In genomic region chr1:19643113-19643512, GRCh38 we compare ENCODE assay signal across 8 cellular contexts. TPM values are rescaled to one million over a fixed set of nuclear protein-coding genes. Genes with fewer than 3 reads are reported as not detected.
DNase-seq lines count a peak whose midpoint lies in the region; ATAC-seq and TF ChIP-seq lines count a peak whose summit lies in the region.

No MANE protein-coding gene starts in this region.

- H3K4me1 Mint-ChIP-seq in CD14-positive monocyte = peaks cover 19% of the 10 kb centered on the region
- peaks cover 9 to 12% of the 10 kb centered on the region in 2 donors for H3K4me1 Mint-ChIP-seq in natural killer cell treated with Interleukin-12 subunit alpha and Interleukin-12 subunit beta and Interleukin-15 and Interleukin-18, amount 100 ng/mL, for 72 hours (ENCODE audit: low read depth in 2 of 2)

- H3K27ac Mint-ChIP-seq in CD14-positive monocyte = no peak overlapping the region
- H3K27ac Mint-ChIP-seq in natural killer cell treated with Interleukin-12 subunit alpha and Interleukin-12 subunit beta and Interleukin-15 and Interleukin-18, amount 100 ng/mL, for 72 hours = peak overlapping the region in 1 of 2 donors; percentile 59

- H3K27me3 Mint-ChIP-seq in CD14-positive monocyte (ENCODE audit: low read depth in 3 of 3) = peaks cover 62 to 84% (median 69%) of the 10 kb centered on the region in 3 donors
- H3K27me3 Mint-ChIP-seq in natural killer cell treated with Interleukin-12 subunit alpha and Interleukin-12 subunit beta and Interleukin-15 and Interleukin-18, amount 100 ng/mL, for 72 hours = peaks cover 15 to 23% of the 10 kb centered on the region in 2 donors

- no peak for ATAC-seq in natural killer cell treated with Interleukin-12 subunit alpha and Interleukin-12 subunit beta and Interleukin-15 and Interleukin-18, amount 100 ng/mL, for 72 hours
- ATAC-seq in HG03571 (IDR thresholded peaks at IDR 0.05; ENCODE audit: unreplicated experiment) = no peak

- H3K4me3 ChIP-seq in choroid plexus epithelial cell (ENCODE audit: low read depth, low read length) = peak overlapping the region; percentile 91

- no peak for TF ChIP-seq CTCF in CD14-positive monocyte (IDR thresholded peaks at IDR 0.05)
- peak; percentile 30 for TF ChIP-seq CTCF in choroid plexus epithelial cell (conservative IDR thresholded peaks at IDR 0.05; ENCODE audit: low read depth, low read length)

- intact Hi-C loops in CD14-positive monocyte (cut with micrococcal nuclease) = no loop called here

- peaks cover 0 to 23% (median 5%) of the 10 kb centered on the region in 7 donors for H3K9me3 Mint-ChIP-seq in CD14-positive monocyte
- H3K9me3 Mint-ChIP-seq in natural killer cell treated with Interleukin-12 subunit alpha and Interleukin-12 subunit beta and Interleukin-15 and Interleukin-18, amount 100 ng/mL, for 72 hours = no peaks in the 10 kb centered on the region

- DNase-seq in CD14-positive monocyte (ENCODE audit: low spot score) = no peak
- DNase-seq in LoVo (ENCODE audit: low spot score) = peak; percentile 87
- DNase-seq in choroid plexus epithelial cell (ENCODE audit: low read depth) = peak; percentile 58
- DNase-seq in natural killer cell treated with Interleukin-12 subunit alpha and Interleukin-12 subunit beta and Interleukin-15 and Interleukin-18, amount 100 ng/mL, for 72 hours (ENCODE audit: low spot score) = no peak
- DNase-seq in Ammon's horn (ENCODE audit: low spot score) = no peak
- DNase-seq in dedifferentiated amniotic fluid mesenchymal stem cell (ENCODE audit: extremely low spot score) = no peak
- no peak for DNase-seq in hippocampal formation (lab: John Stamatoyannopoulos, UW)

- peaks cover 2 to 5% of the 10 kb centered on the region in 2 donors for H3K36me3 Mint-ChIP-seq in CD14-positive monocyte
- no peaks in the 10 kb centered on the region for H3K36me3 Mint-ChIP-seq in natural killer cell treated with Interleukin-12 subunit alpha and Interleukin-12 subunit beta and Interleukin-15 and Interleukin-18, amount 100 ng/mL, for 72 hours

- H3K4me3 Mint-ChIP-seq in CD14-positive monocyte = peak overlapping the region; percentile 63 to 88
- H3K4me3 Mint-ChIP-seq in natural killer cell treated with Interleukin-12 subunit alpha and Interleukin-12 subunit beta and Interleukin-15 and Interleukin-18, amount 100 ng/mL, for 72 hours = peak overlapping the region; percentile 75

RNA-seq across cellular contexts. Expression of gene NBL1, which starts 1.0 kb away (rescaled TPM):
- polyA plus RNA-seq in CD14-positive monocyte = not detected
- 10 to 100 TPM in 1 of 2 donors, 1 to 10 TPM in 1; 9.3 to 24.4 TPM for total RNA-seq in natural killer cell treated with Interleukin-12 subunit alpha and Interleukin-12 subunit beta and Interleukin-15 and Interleukin-18, amount 100 ng/mL, for 72 hours

RNA-seq across cellular contexts. Expression of gene HTR6, which starts 21.6 kb away (rescaled TPM):
- polyA plus RNA-seq in CD14-positive monocyte = not detected
- total RNA-seq in natural killer cell treated with Interleukin-12 subunit alpha and Interleukin-12 subunit beta and Interleukin-15 and Interleukin-18, amount 100 ng/mL, for 72 hours = not detected

Comparison
In these comparisons a context has a peak if more than half of its experiments do, and no peak if none do; other contexts are left out.
1. DNase-seq: peak in LoVo (single experiment) and choroid plexus epithelial cell (single experiment); none in CD14-positive monocyte (single experiment), natural killer cell treated with Interleukin-12 subunit alpha and Interleukin-12 subunit beta and Interleukin-15 and Interleukin-18, amount 100 ng/mL, for 72 hours (single experiment), Ammon's horn (single experiment), dedifferentiated amniotic fluid mesenchymal stem cell (single experiment) and hippocampal formation (0 of 2).